In genomic region chrX:131792789-131793462, GRCh38 we compare ENCODE assay signal across 8 cellular contexts.
A peak's percentile ranks its signal among the peaks of the same experiment; 100 is the strongest.
DNase-seq lines count a peak whose midpoint lies in the region; ATAC-seq, FAIRE-seq and TF ChIP-seq lines count a peak whose summit lies in the region.

No MANE protein-coding gene starts in this region.

- peak overlapping the region; percentile 98 for H3K4me2 ChIP-seq in A549

- peak overlapping the region; percentile 90 to 92 for H3K27ac ChIP-seq in A549
- H3K27ac ChIP-seq in upper lobe of right lung: no peak overlapping the region

- H3K36me3 ChIP-seq in mucosa of descending colon (ENCODE audit: low read depth): no peaks in the 10 kb centered on the region
- H3K36me3 ChIP-seq in upper lobe of right lung: no peaks in the 10 kb centered on the region

- peak; percentile 83 to 87 for TF ChIP-seq RAD21 in A549 (conservative IDR thresholded peaks at IDR 0.05 in 1 of 2, IDR thresholded peaks at IDR 0.05 in 1 of 2)

- WGBS in A549 (ENCODE audit: missing lambda C conversion rate): 7% methylated on average over 15 of the region's 15 CpGs

- CTCF ChIA-PET in A549 (lab: Yijun Ruan, JAX): interaction anchor here (0.6 to 1.9 kb wide), 9 partner anchors 8 to 776 kb away, joined by 3 to 7 read pairs (median 3); no protein-coding TSS in a partner anchor

- DNase-seq in A549 (ENCODE audit: low read depth in 1 of 2, low spot score in 1 of 2) (peak; percentile 29 to 95), NCI-H1105 (lab: John Stamatoyannopoulos, UW) (peak; percentile 83), astrocyte of the cerebellum (ENCODE audit: low read depth) (peak; percentile 94), mucosa of descending colon (peak in 1 of 3 donors; percentile 76), upper lobe of right lung (no peak), epidermal melanocyte (ENCODE audit: insufficient read length, low spot score) (no peak)

- no peaks in the 10 kb centered on the region for H3K9me3 ChIP-seq in A549
- H3K9me3 ChIP-seq in mucosa of descending colon: no peaks in the 10 kb centered on the region
- H3K9me3 ChIP-seq in upper lobe of right lung: no peaks in the 10 kb centered on the region

- H3K4me3 ChIP-seq in A549 (peak overlapping the region; percentile 59), astrocyte of the cerebellum (ENCODE audit: low read depth, low read length) (peak overlapping the region; percentile 30), mucosa of descending colon (no peak overlapping the region), upper lobe of right lung (no peak overlapping the region)

- H3K27me3 ChIP-seq in upper lobe of right lung: no peaks in the 10 kb centered on the region

- POLR2A ChIA-PET in A549 (lab: Yijun Ruan, JAX): no interaction called here

- in situ Hi-C loops in astrocyte of the cerebellum (cut with HindIII; ENCODE audit: low sequenced_read_pairs): no loop called here

- H3K4me1 ChIP-seq in A549 (0 out of 3 replicates have a peak, but pooled peaks cover 5% of the 10 kb centered on the region), mucosa of descending colon (ENCODE audit: low read depth) (no peaks in the 10 kb centered on the region), upper lobe of right lung (no peaks in the 10 kb centered on the region)

- FAIRE-seq in A549 (lab: Jason Lieb, UNC): peak; percentile 97

- TF ChIP-seq EP300 in A549 (IDR thresholded peaks at IDR 0.05): no peak

- intact Hi-C loops in mucosa of descending colon (cut with DNase I, micrococcal nuclease) (no loop called here), upper lobe of right lung (cut with DNase I) (no loop called here)

- ATAC-seq in A549: peak; percentile 92 to 95
- ATAC-seq in GM18907 (IDR thresholded peaks at IDR 0.05; ENCODE audit: unreplicated experiment): peak; percentile 69
- peak; percentile 89 for ATAC-seq in mucosa of descending colon
- no peak for ATAC-seq in GM21619 (IDR thresholded peaks at IDR 0.05; ENCODE audit: unreplicated experiment)
- no peak for ATAC-seq in upper lobe of right lung

- no peak for TF ChIP-seq POLR2A in A549 (IDR thresholded peaks at IDR 0.05; ENCODE audit: low read length)

- TF ChIP-seq CTCF in A549 (IDR thresholded peaks at IDR 0.05) (peak; percentile 52), astrocyte of the cerebellum (IDR thresholded peaks at IDR 0.05; ENCODE audit: low read depth, low read length, missing control alignments) (peak; percentile 37), mucosa of descending colon (IDR thresholded peaks at IDR 0.05) (no peak), upper lobe of right lung (IDR thresholded peaks at IDR 0.05) (no peak)

TF ChIP-seq in A549, 52 proteins besides CTCF, POLR2A, EP300 and RAD21:
- TF ChIP-seq RFX5 (IDR thresholded peaks at IDR 0.05) (no peak), CBX8 (IDR thresholded peaks at IDR 0.05) (no peak), SMC3 (IDR thresholded peaks at IDR 0.05) (peak; percentile 44), EHMT2 (IDR thresholded peaks at IDR 0.05; ENCODE audit: low read depth) (no peak), JUNB (IDR thresholded peaks at IDR 0.05) (no peak), KDM1A (IDR thresholded peaks at IDR 0.05; ENCODE audit: low read depth) (no peak), JUN (IDR thresholded peaks at IDR 0.05) (no peak; a peak in 3 of 5 replicates), USF2 (IDR thresholded peaks at IDR 0.05) (no peak), CEBPB (IDR thresholded peaks at IDR 0.05) (peak in 1 of 2 experiments; percentile 14; a peak in 1 of 4 replicates), BCL3 (IDR thresholded peaks at IDR 0.05) (peak; percentile 76; the same call in 2 of the 3 replicates), REST (IDR thresholded peaks at IDR 0.05) (no peak), FOSL2 (IDR thresholded peaks at IDR 0.05) (no peak), FOSL2 (CRISPR knock-in tag; IDR thresholded peaks at IDR 0.05) (no peak), NFE2L2 (conservative IDR thresholded peaks at IDR 0.05; ENCODE audit: low read length) (no peak), ZSCAN20 (CRISPR knock-in tag; IDR thresholded peaks at IDR 0.05) (no peak), TP53 (CRISPR knock-in tag; IDR thresholded peaks at IDR 0.05) (no peak), PHF8 (IDR thresholded peaks at IDR 0.05; ENCODE audit: borderline replicate concordance, low read depth) (0 out of 2 replicates have a peak, but pooled peaks have one; percentile 29), HDAC2 (IDR thresholded peaks at IDR 0.05) (no peak), CHD4 (IDR thresholded peaks at IDR 0.05; ENCODE audit: borderline replicate concordance) (no peak), MAX (IDR thresholded peaks at IDR 0.05) (peak; percentile 38), MAZ (IDR thresholded peaks at IDR 0.05; ENCODE audit: borderline replicate concordance, low read depth, low read length) (peak; percentile 98), E2F6 (IDR thresholded peaks at IDR 0.05; ENCODE audit: borderline replicate concordance, low read depth) (no peak), MYC (IDR thresholded peaks at IDR 0.05; ENCODE audit: borderline replicate concordance, low read length) (no peak), HES2 (IDR thresholded peaks at IDR 0.05) (no peak)

Comparison
In these comparisons a context has a peak if more than half of its experiments do, and no peak if none do; other contexts are left out.
1. ATAC-seq: peak in A549 (2 of 2), GM18907 (single experiment) and mucosa of descending colon (single experiment); none in GM21619 (single experiment) and upper lobe of right lung (single experiment).
2. DNase-seq: peak in A549 (2 of 2), NCI-H1105 (single experiment) and astrocyte of the cerebellum (single experiment); none in upper lobe of right lung (single experiment) and epidermal melanocyte (single experiment).
3. H3K4me3 ChIP-seq: peak in A549 (single experiment) and astrocyte of the cerebellum (single experiment); none in mucosa of descending colon (single experiment) and upper lobe of right lung (single experiment).
4. CTCF ChIP-seq: peak in A549 (single experiment) and astrocyte of the cerebellum (single experiment); none in mucosa of descending colon (single experiment) and upper lobe of right lung (single experiment).